ENCODE assay signal across 1 cellular context in genomic region chr12:124863409-124864325, GRCh38.
TF ChIP-seq lines count a peak whose summit lies in the region.

TSS of gene SCARB1 (minus strand) at chr12:124863864. CDS start at chr12:124863720, 144 bp downstream.

TF ChIP-seq in GM12878, 131 proteins besides CTCF, POLR2A, EP300 and RAD21 (continued from another document and continues in another):
- peak; percentile 76; the same call in 1 of the 2 replicates for TF ChIP-seq MAX (IDR thresholded peaks at IDR 0.05; ENCODE audit: low read depth, low read length)
- TF ChIP-seq NFIC (IDR thresholded peaks at IDR 0.05; ENCODE audit: low read depth, low read length), result no peak
- TF ChIP-seq SRF (IDR thresholded peaks at IDR 0.05; ENCODE audit: low read depth in 2 of 2, low read length in 2 of 2), result no peak
- no peak for TF ChIP-seq ATF3 (IDR thresholded peaks at IDR 0.05; ENCODE audit: borderline replicate concordance, extremely low read depth, low read depth, low read length)
- TF ChIP-seq REST (IDR thresholded peaks at IDR 0.05; ENCODE audit: low read depth, low read length), result 0 out of 2 replicates have a peak, but pooled peaks have one; percentile 5
- TF ChIP-seq ZNF217 (IDR thresholded peaks at IDR 0.05), result 0 out of 2 replicates have a peak, but pooled peaks have one; percentile 53
- TF ChIP-seq SP1 (IDR thresholded peaks at IDR 0.05; ENCODE audit: low read depth, low read length), result peak; percentile 72
- TF ChIP-seq FOXM1 (IDR thresholded peaks at IDR 0.05; ENCODE audit: low read depth, low read length), result no peak
- no peak for TF ChIP-seq SPI1 (IDR thresholded peaks at IDR 0.05; ENCODE audit: borderline replicate concordance, insufficient read depth, low read depth, low read length)
- no peak; the same call in 1 of the 2 replicates for TF ChIP-seq ASH2L (IDR thresholded peaks at IDR 0.05; ENCODE audit: borderline replicate concordance, low read depth)
- TF ChIP-seq LARP7 (IDR thresholded peaks at IDR 0.05), result peak; percentile 95
- no peak for TF ChIP-seq MTA3 (IDR thresholded peaks at IDR 0.05; ENCODE audit: borderline replicate concordance, low read length)
- TF ChIP-seq TARDBP (IDR thresholded peaks at IDR 0.05; ENCODE audit: borderline replicate concordance), result no peak
- TF ChIP-seq MEF2B (IDR thresholded peaks at IDR 0.05; ENCODE audit: partially characterized antibody, poor library complexity, severe bottlenecking), result no peak
- no peak for TF ChIP-seq TCF7 (IDR thresholded peaks at IDR 0.05; ENCODE audit: borderline replicate concordance)
- peak; percentile 30; the same call in 1 of the 2 replicates for TF ChIP-seq PAX5 (IDR thresholded peaks at IDR 0.05; ENCODE audit: borderline replicate concordance, low read depth, low read length)
- peak; percentile 71 for TF ChIP-seq NBN (IDR thresholded peaks at IDR 0.05)
- peak; percentile 88 for TF ChIP-seq MLLT1 (IDR thresholded peaks at IDR 0.05)
- TF ChIP-seq SUZ12 (IDR thresholded peaks at IDR 0.05; ENCODE audit: unreplicated experiment), result no peak
- no peak for TF ChIP-seq ATF2 (IDR thresholded peaks at IDR 0.05; ENCODE audit: low read length)
- TF ChIP-seq RFX5 (IDR thresholded peaks at IDR 0.05; ENCODE audit: low read depth, low read length), result no peak
- TF ChIP-seq KDM1A (IDR thresholded peaks at IDR 0.05; ENCODE audit: borderline replicate concordance), result no peak
- no peak for TF ChIP-seq SREBF2 (IDR thresholded peaks at IDR 0.05; ENCODE audit: low read length)
- no peak for TF ChIP-seq E2F4 (IDR thresholded peaks at IDR 0.05; ENCODE audit: low read depth, low read length)
- TF ChIP-seq SIN3A (IDR thresholded peaks at IDR 0.05; ENCODE audit: low read depth, low read length), result peak; percentile 53; the same call in 1 of the 2 replicates
- 0 out of 2 replicates have a peak, but pooled peaks have one; percentile 32 for TF ChIP-seq SMAD5 (IDR thresholded peaks at IDR 0.05; ENCODE audit: low read depth)
- TF ChIP-seq DPF2 (IDR thresholded peaks at IDR 0.05), result peak; percentile 80
- TF ChIP-seq RCOR1 (conservative IDR thresholded peaks at IDR 0.05; ENCODE audit: low read depth, low read length), result no peak
- TF ChIP-seq BMI1 (IDR thresholded peaks at IDR 0.05; ENCODE audit: borderline replicate concordance), result no peak
- TF ChIP-seq IKZF1 (conservative IDR thresholded peaks at IDR 0.05), result peak; percentile 82
- no peak for TF ChIP-seq USF2 (IDR thresholded peaks at IDR 0.05; ENCODE audit: borderline replicate concordance, low read depth, low read length)
- TF ChIP-seq ZSCAN29 (IDR thresholded peaks at IDR 0.05), result no peak
- TF ChIP-seq FOXK2 (IDR thresholded peaks at IDR 0.05), result peak; percentile 59
- peak; percentile 87 for TF ChIP-seq GATAD2B (conservative IDR thresholded peaks at IDR 0.05; ENCODE audit: low read depth)
- no peak for TF ChIP-seq GABPA (IDR thresholded peaks at IDR 0.05; ENCODE audit: low read depth)
- no peak for TF ChIP-seq ZBED1 (IDR thresholded peaks at IDR 0.05; ENCODE audit: borderline replicate concordance)
- TF ChIP-seq SIX5 (IDR thresholded peaks at IDR 0.05; ENCODE audit: low read depth, low read length, severe bottlenecking), result no peak
- TF ChIP-seq PRDM15 (CRISPR knock-in tag; IDR thresholded peaks at IDR 0.05), result no peak
- no peak for TF ChIP-seq ESRRA (IDR thresholded peaks at IDR 0.05; ENCODE audit: low read length)
- TF ChIP-seq BCLAF1 (IDR thresholded peaks at IDR 0.05), result no peak
- TF ChIP-seq ZNF687 (IDR thresholded peaks at IDR 0.05), result peak; percentile 86
- TF ChIP-seq IRF4 (IDR thresholded peaks at IDR 0.05; ENCODE audit: low read depth, low read length), result no peak
- no peak for TF ChIP-seq NR2C2 (IDR thresholded peaks at IDR 0.05; ENCODE audit: borderline replicate concordance, control insufficient read depth, insufficient read length, low read depth)
- TF ChIP-seq EED (IDR thresholded peaks at IDR 0.05; ENCODE audit: low read depth), result no peak
